ENCODE assay signal across 18 cellular contexts in the genomic region with DNA sequence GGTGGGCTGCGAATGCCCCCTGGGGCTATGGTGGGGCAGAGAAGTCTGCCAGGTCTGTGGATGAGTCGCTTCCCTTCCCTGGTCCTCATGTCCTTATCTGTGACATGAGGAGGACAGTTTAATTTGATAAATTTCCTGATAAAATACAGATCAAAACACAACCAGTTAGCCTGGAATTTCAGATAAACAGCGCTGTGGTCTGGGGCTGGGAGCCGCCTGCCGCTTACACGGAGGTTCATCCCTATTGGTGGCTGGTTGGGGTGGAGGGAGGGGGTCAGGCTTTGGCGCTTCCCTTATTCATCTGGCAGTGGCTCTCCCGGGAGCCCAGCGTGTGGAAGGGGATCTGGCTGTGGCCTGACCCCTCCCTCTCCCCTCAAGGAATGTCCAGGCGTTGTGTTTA. TPM values are rescaled to one million over a fixed set of nuclear protein-coding genes. Genes with fewer than 3 reads are reported as not detected.
DNase-seq lines count a peak whose midpoint lies in the region; ATAC-seq, FAIRE-seq and TF ChIP-seq lines count a peak whose summit lies in the region.
"Had no signal": no experiment of that assay in that cellular context is flagged by ENCODE, and none has a peak within 500 bp of the region (broad histone marks: within the 10 kb centered on the region; RNA-seq: fewer than 3 reads in every experiment).

No MANE protein-coding gene starts in this region.

- no peak overlapping the region for H3K9ac ChIP-seq in iPS-20b (ENCODE audit: low read depth, low read length)

- H3K36me3 ChIP-seq in iPS-20b (ENCODE audit: insufficient read depth, low read depth, low read length) = no peaks in the 10 kb centered on the region

- H3K9me3 ChIP-seq in iPS-20b (ENCODE audit: insufficient read depth, low read depth, low read length) = no peaks in the 10 kb centered on the region
- H3K9me3 ChIP-seq: testis had no signal

- H3K27me3 ChIP-seq in iPS-20b (ENCODE audit: insufficient read depth, low read length) = peaks cover 36% of the 10 kb centered on the region
- H3K27me3 ChIP-seq: testis had no signal

- peak overlapping the region; percentile 8; the same call in 1 of the 2 replicates for H3K4me3 ChIP-seq in iPS-20b (ENCODE audit: low read length)
- H3K4me3 ChIP-seq: skin epidermis, testis had no signal

- H3K27me3 Mint-ChIP-seq in stimulated activated naive B cell treated with anti-CD40 and anti-IgM and Interleukin-4, amounts not matched to agents 10 μg/mL and 1 μg/mL and 100 μg/mL, for 72 hours = peaks cover 32 to 48% of the 10 kb centered on the region in 2 donors

- peak overlapping the region in 1 of 2 donors; percentile 6 for H3K4me3 Mint-ChIP-seq in stimulated activated naive B cell treated with anti-CD40 and anti-IgM and Interleukin-4, amounts not matched to agents 10 μg/mL and 1 μg/mL and 100 μg/mL, for 72 hours
- H3K4me3 Mint-ChIP-seq: CD4-positive, alpha-beta memory T cell had no signal

- FAIRE-seq in GM12891 (lab: Jason Lieb, UNC) = no peak
- FAIRE-seq: frontal cortex had no signal

- DNase-seq in DMS 273 (lab: John Stamatoyannopoulos, UW; ENCODE audit: unreplicated experiment) (peak; percentile 25), DMS 273 treated with DMSO at 0.1 percent for 48 hours (lab: John Stamatoyannopoulos, UW) (no peak), NCI-H748 treated with DMSO at 0.1 percent for 48 hours (lab: John Stamatoyannopoulos, UW) (no peak), GM12891 (ENCODE audit: insufficient read length, low spot score) (no peak)
- no peak for DNase-seq in stimulated activated naive B cell treated with anti-CD40 and anti-IgM and Interleukin-4, amounts not matched to agents 10 μg/mL and 1 μg/mL and 100 μg/mL, for 72 hours
- DNase-seq: activated CD4-positive, CD25-positive, alpha-beta regulatory T cell; CD4-positive, alpha-beta memory T cell; effector CD8-positive, alpha-beta T cell; NCI-H1105 treated with DMSO at 0.1 percent for 48 hours; NCI-H526 treated with DMSO at 0.1 percent for 48 hours; Right ventricle myocardium superior; testis had no signal

- H3K9me3 Mint-ChIP-seq in stimulated activated naive B cell treated with anti-CD40 and anti-IgM and Interleukin-4, amounts not matched to agents 10 μg/mL and 1 μg/mL and 100 μg/mL, for 72 hours = no peaks in the 10 kb centered on the region
- H3K9me3 Mint-ChIP-seq: CD4-positive, alpha-beta memory T cell had no signal

- H3K27ac ChIP-seq in VCaP = peak overlapping the region; percentile 26; the same call in 1 of the 2 replicates
- H3K27ac ChIP-seq in iPS-20b (ENCODE audit: low read length) = no peak overlapping the region
- H3K27ac ChIP-seq: 22Rv1, skin epidermis, testis had no signal

- H3K36me3 Mint-ChIP-seq in stimulated activated naive B cell treated with anti-CD40 and anti-IgM and Interleukin-4, amounts not matched to agents 10 μg/mL and 1 μg/mL and 100 μg/mL, for 72 hours = peaks cover 72 to 73% of the 10 kb centered on the region in 2 donors
- H3K36me3 Mint-ChIP-seq: CD4-positive, alpha-beta memory T cell had no signal

- no peak for TF ChIP-seq CTCF in VCaP (conservative IDR thresholded peaks at IDR 0.05)

- H3K27ac Mint-ChIP-seq in stimulated activated naive B cell treated with anti-CD40 and anti-IgM and Interleukin-4, amounts not matched to agents 10 μg/mL and 1 μg/mL and 100 μg/mL, for 72 hours = peak overlapping the region; percentile 85
- H3K27ac Mint-ChIP-seq: CD4-positive, alpha-beta memory T cell had no signal

- TF ChIP-seq POLR2A in GM12891 (IDR thresholded peaks at IDR 0.05; ENCODE audit: low read depth, low read length) = no peak

- peaks cover 21 to 39% of the 10 kb centered on the region in 2 donors for H3K4me1 Mint-ChIP-seq in stimulated activated naive B cell treated with anti-CD40 and anti-IgM and Interleukin-4, amounts not matched to agents 10 μg/mL and 1 μg/mL and 100 μg/mL, for 72 hours

- ATAC-seq in stimulated activated naive B cell treated with anti-CD40 and anti-IgM and Interleukin-4, amounts not matched to agents 10 μg/mL and 1 μg/mL and 100 μg/mL, for 72 hours (replicated peaks) = no peak
- ATAC-seq in GM21526 (IDR thresholded peaks at IDR 0.05; ENCODE audit: low FRiP score, unreplicated experiment) = no peak

- no peaks in the 10 kb centered on the region; the same call in 1 of the 2 replicates for H3K4me1 ChIP-seq in iPS-20b (ENCODE audit: insufficient read depth, low read length)
- H3K4me1 ChIP-seq: testis had no signal

TF ChIP-seq in GM12891, 5 proteins besides CTCF, POLR2A, EP300 and RAD21:
- TF ChIP-seq POLR2AphosphoS5 (IDR thresholded peaks at IDR 0.05; ENCODE audit: low read depth, low read length) = no peak
- TF ChIP-seq PAX5 (IDR thresholded peaks at IDR 0.05; ENCODE audit: insufficient read depth, low read length, severe bottlenecking) = no peak
- no peak for TF ChIP-seq SPI1 (IDR thresholded peaks at IDR 0.05; ENCODE audit: low read depth, low read length)
- TF ChIP-seq TAF1 (IDR thresholded peaks at IDR 0.05; ENCODE audit: low read depth, low read length) = no peak
- no peak for TF ChIP-seq POU2F2 (IDR thresholded peaks at IDR 0.05; ENCODE audit: low read depth, low read length)
TF ChIP-seq in GM12891: peak in this region for 0.

RNA-seq across cellular contexts. Expression of a gene that starts 17.9 kb away (rescaled TPM):
- 0.53 TPM for polyA plus RNA-seq in GM12891 (2012; ENCODE audit: low read depth, missing spikeins)
- polyA plus RNA-seq: CD4-positive, alpha-beta memory T cell had no signal
